ENCODE assay signal across 1 cellular context in genomic region chr5:116153687-116154174, GRCh38.
TF ChIP-seq lines count a peak whose summit lies in the region.

No MANE protein-coding gene starts in this region.

TF ChIP-seq in HEK293, 187 proteins besides CTCF, POLR2A, EP300 and RAD21 (continued from another document and continues in another):
- TF ChIP-seq ZNF518A (tag by site-specific recombination; conservative IDR thresholded peaks at IDR 0.05; ENCODE audit: low read depth) (no peak), ZNF510 (tag by site-specific recombination; IDR thresholded peaks at IDR 0.05; ENCODE audit: insufficient replicate concordance) (no peak), ZNF138 (tag by site-specific recombination; IDR thresholded peaks at IDR 0.05; ENCODE audit: borderline replicate concordance) (no peak), GLIS2 (tag by site-specific recombination; IDR thresholded peaks at IDR 0.05) (no peak), ZNF114 (tag by site-specific recombination; IDR thresholded peaks at IDR 0.05) (no peak), ZNF426 (tag by site-specific recombination; IDR thresholded peaks at IDR 0.05) (no peak), ZNF830 (tag by site-specific recombination; IDR thresholded peaks at IDR 0.05; ENCODE audit: low read depth) (no peak), ZNF664 (tag by site-specific recombination; IDR thresholded peaks at IDR 0.05) (no peak), HOXC10 (CRISPR knock-in tag; IDR thresholded peaks at IDR 0.05) (no peak), ZNF394 (tag by site-specific recombination; IDR thresholded peaks at IDR 0.05; ENCODE audit: borderline replicate concordance) (no peak), ZNF514 (tag by site-specific recombination; IDR thresholded peaks at IDR 0.05) (no peak), ZNF121 (tag by site-specific recombination; IDR thresholded peaks at IDR 0.05) (no peak), ZNF792 (tag by site-specific recombination; IDR thresholded peaks at IDR 0.05) (no peak), ZNF621 (tag by site-specific recombination; IDR thresholded peaks at IDR 0.05) (no peak), ZFP41 (tag by site-specific recombination; IDR thresholded peaks at IDR 0.05; ENCODE audit: borderline replicate concordance) (no peak), ZNF561 (tag by site-specific recombination; IDR thresholded peaks at IDR 0.05; ENCODE audit: borderline replicate concordance) (no peak), ZFP69B (tag by site-specific recombination; IDR thresholded peaks at IDR 0.05) (no peak), ZNF501 (tag by site-specific recombination; IDR thresholded peaks at IDR 0.05) (no peak), ZNF571 (tag by site-specific recombination; IDR thresholded peaks at IDR 0.05) (no peak), OSR2 (tag by site-specific recombination; IDR thresholded peaks at IDR 0.05) (peak; percentile 93), ZNF311 (tag by site-specific recombination; IDR thresholded peaks at IDR 0.05; ENCODE audit: borderline replicate concordance) (no peak), ZNF350 (tag by site-specific recombination; IDR thresholded peaks at IDR 0.05) (no peak), ZNF785 (tag by site-specific recombination; IDR thresholded peaks at IDR 0.05) (no peak), ZNF670 (tag by site-specific recombination; IDR thresholded peaks at IDR 0.05; ENCODE audit: low read depth) (no peak), ZNF266 (tag by site-specific recombination; IDR thresholded peaks at IDR 0.05; ENCODE audit: low read depth) (0 out of 2 replicates have a peak, but pooled peaks have one; percentile 57), ZNF449 (tag by site-specific recombination; IDR thresholded peaks at IDR 0.05) (peak; percentile 92), ZNF76 (tag by site-specific recombination; IDR thresholded peaks at IDR 0.05; ENCODE audit: borderline replicate concordance, low read depth) (no peak), ZNF654 (tag by site-specific recombination; IDR thresholded peaks at IDR 0.05; ENCODE audit: low read depth) (no peak), ZNF776 (tag by site-specific recombination; IDR thresholded peaks at IDR 0.05; ENCODE audit: borderline replicate concordance) (no peak), ZBTB26 (tag by site-specific recombination; optimal IDR thresholded peaks at IDR 0.05) (no peak), TCF7L2 (IDR thresholded peaks at IDR 0.05; ENCODE audit: borderline replicate concordance, low read depth, low read length) (peak; percentile 60; the same call in 1 of the 2 replicates), ZSCAN16 (tag by site-specific recombination; IDR thresholded peaks at IDR 0.05) (no peak), HOXA7 (CRISPR knock-in tag; IDR thresholded peaks at IDR 0.05; ENCODE audit: borderline replicate concordance) (no peak), ZBTB10 (tag by site-specific recombination; IDR thresholded peaks at IDR 0.05) (no peak), ZNF391 (tag by site-specific recombination; IDR thresholded peaks at IDR 0.05; ENCODE audit: borderline replicate concordance, low read depth) (no peak), SETDB1 (IDR thresholded peaks at IDR 0.05; ENCODE audit: insufficient read length, low read length) (no peak), ZNF473 (tag by site-specific recombination; IDR thresholded peaks at IDR 0.05) (no peak), ZNF560 (tag by site-specific recombination; IDR thresholded peaks at IDR 0.05; ENCODE audit: borderline replicate concordance) (no peak), SP7 (tag by site-specific recombination; IDR thresholded peaks at IDR 0.05) (0 out of 2 replicates have a peak, but pooled peaks have one; percentile 38), SCRT2 (tag by site-specific recombination; IDR thresholded peaks at IDR 0.05) (no peak), ZNF24 (tag by site-specific recombination; IDR thresholded peaks at IDR 0.05) (no peak), ZNF133 (tag by site-specific recombination; IDR thresholded peaks at IDR 0.05) (no peak), ZNF155 (tag by site-specific recombination; IDR thresholded peaks at IDR 0.05) (no peak), KLF8 (tag by site-specific recombination; IDR thresholded peaks at IDR 0.05) (no peak), YY1 (tag by site-specific recombination; IDR thresholded peaks at IDR 0.05) (peak; percentile 20; the same call in 1 of the 2 replicates), ZNF548 (tag by site-specific recombination; IDR thresholded peaks at IDR 0.05) (no peak), INSM2 (tag by site-specific recombination; IDR thresholded peaks at IDR 0.05) (no peak)
- TF ChIP-seq, protein P1, sequence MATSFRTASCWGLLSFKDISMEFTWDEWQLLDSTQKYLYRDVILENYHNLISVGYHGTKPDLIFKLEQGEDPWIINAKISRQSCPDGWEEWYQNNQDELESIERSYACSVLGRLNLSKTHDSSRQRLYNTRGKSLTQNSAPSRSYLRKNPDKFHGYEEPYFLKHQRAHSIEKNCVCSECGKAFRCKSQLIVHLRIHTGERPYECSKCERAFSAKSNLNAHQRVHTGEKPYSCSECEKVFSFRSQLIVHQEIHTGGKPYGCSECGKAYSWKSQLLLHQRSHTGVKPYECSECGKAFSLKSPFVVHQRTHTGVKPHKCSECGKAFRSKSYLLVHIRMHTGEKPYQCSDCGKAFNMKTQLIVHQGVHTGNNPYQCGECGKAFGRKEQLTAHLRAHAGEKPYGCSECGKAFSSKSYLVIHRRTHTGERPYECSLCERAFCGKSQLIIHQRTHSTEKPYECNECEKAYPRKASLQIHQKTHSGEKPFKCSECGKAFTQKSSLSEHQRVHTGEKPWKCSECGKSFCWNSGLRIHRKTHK (tag by site-specific recombination; IDR thresholded peaks at IDR 0.05) = no peak
- TF ChIP-seq, protein P2, sequence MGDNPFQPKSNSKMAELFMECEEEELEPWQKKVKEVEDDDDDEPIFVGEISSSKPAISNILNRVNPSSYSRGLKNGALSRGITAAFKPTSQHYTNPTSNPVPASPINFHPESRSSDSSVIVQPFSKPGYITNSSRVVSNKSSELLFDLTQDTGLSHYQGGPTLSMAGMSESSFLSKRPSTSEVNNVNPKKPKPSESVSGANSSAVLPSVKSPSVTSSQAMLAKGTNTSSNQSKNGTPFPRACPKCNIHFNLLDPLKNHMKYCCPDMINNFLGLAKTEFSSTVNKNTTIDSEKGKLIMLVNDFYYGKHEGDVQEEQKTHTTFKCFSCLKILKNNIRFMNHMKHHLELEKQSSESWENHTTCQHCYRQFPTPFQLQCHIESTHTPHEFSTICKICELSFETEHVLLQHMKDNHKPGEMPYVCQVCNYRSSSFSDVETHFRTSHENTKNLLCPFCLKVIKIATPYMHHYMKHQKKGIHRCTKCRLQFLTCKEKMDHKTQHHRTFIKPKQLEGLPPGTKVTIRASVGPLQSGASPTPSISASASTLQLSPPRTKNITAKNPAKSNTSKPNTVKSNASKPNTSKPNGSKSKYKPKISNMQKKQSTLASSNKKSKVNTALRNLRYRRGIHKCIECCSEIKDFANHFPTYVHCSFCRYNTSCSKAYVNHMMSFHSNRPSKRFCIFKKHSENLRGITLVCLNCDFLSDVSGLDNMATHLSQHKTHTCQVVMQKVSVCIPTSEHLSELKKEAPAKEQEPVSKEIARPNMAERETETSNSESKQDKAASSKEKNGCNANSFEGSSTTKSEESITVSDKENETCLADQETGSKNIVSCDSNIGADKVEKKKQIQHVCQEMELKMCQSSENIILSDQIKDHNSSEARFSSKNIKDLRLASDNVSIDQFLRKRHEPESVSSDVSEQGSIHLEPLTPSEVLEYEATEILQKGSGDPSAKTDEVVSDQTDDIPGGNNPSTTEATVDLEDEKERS (tag by site-specific recombination; IDR thresholded peaks at IDR 0.05) = no peak
- TF ChIP-seq, protein P3, sequence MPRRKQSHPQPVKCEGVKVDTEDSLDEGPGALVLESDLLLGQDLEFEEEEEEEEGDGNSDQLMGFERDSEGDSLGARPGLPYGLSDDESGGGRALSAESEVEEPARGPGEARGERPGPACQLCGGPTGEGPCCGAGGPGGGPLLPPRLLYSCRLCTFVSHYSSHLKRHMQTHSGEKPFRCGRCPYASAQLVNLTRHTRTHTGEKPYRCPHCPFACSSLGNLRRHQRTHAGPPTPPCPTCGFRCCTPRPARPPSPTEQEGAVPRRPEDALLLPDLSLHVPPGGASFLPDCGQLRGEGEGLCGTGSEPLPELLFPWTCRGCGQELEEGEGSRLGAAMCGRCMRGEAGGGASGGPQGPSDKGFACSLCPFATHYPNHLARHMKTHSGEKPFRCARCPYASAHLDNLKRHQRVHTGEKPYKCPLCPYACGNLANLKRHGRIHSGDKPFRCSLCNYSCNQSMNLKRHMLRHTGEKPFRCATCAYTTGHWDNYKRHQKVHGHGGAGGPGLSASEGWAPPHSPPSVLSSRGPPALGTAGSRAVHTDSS (tag by site-specific recombination; IDR thresholded peaks at IDR 0.05) = no peak
